Comparison of ENCODE assay signal across 10 cellular contexts in genomic region chr17:28937044-28937729, GRCh38. TPM values are rescaled to one million over a fixed set of nuclear protein-coding genes. Genes with fewer than 3 reads are reported as not detected.
A peak's percentile ranks its signal among the peaks of the same experiment; 100 is the strongest.
DNase-seq lines count a peak whose midpoint lies in the region; ATAC-seq and TF ChIP-seq lines count a peak whose summit lies in the region.
"Had no signal": no experiment of that assay in that cellular context is flagged by ENCODE, and none has a peak within 500 bp of the region (broad histone marks: within the 10 kb centered on the region; RNA-seq: fewer than 3 reads in every experiment).

No MANE protein-coding gene starts in this region.

- H3K36me3 ChIP-seq in CD8-positive, alpha-beta T cell (ENCODE audit: insufficient read depth, low read length), result no peaks in the 10 kb centered on the region
- H3K36me3 ChIP-seq in SK-N-SH (replicated peaks in 1 of 2; ENCODE audit: control insufficient read depth in 1 of 2, insufficient read depth in 2 of 2, low read length in 1 of 2), result peaks cover 14 to 16% of the 10 kb centered on the region in 2 experiments

- no peak for TF ChIP-seq CTCF in CD8-positive, alpha-beta T cell (IDR thresholded peaks at IDR 0.05)
- TF ChIP-seq CTCF in glutamatergic neuron (IDR thresholded peaks at IDR 0.05; ENCODE audit: partially characterized antibody, unreplicated experiment), result no peak
- no peak for TF ChIP-seq CTCF in progenitor cell of endocrine pancreas (IDR thresholded peaks at IDR 0.05; ENCODE audit: unreplicated experiment)
- TF ChIP-seq CTCF in SK-N-SH (IDR thresholded peaks at IDR 0.05), result no peak
- no peak for TF ChIP-seq CTCF in lower leg skin (IDR thresholded peaks at IDR 0.05)

- H3K9ac ChIP-seq in SK-N-SH, result no peak overlapping the region

- H3K4me2 ChIP-seq in SK-N-SH, result no peak overlapping the region

- no peak overlapping the region for H3K4me3 ChIP-seq in CD8-positive, alpha-beta T cell (ENCODE audit: low read depth, low read length)
- no peak overlapping the region for H3K4me3 ChIP-seq in SK-N-SH (ENCODE audit: low read depth in 2 of 2, low read length in 1 of 2)
- H3K4me3 ChIP-seq in lower leg skin (ENCODE audit: low read depth, poor library complexity, severe bottlenecking), result no peak overlapping the region

- peak overlapping the region; percentile 70 for H3K27ac Mint-ChIP-seq in CD8-positive, alpha-beta T cell
- H3K27ac Mint-ChIP-seq in glutamatergic neuron (ENCODE audit: unreplicated experiment) (no peak overlapping the region), progenitor cell of endocrine pancreas (peak overlapping the region; percentile 92)

- peaks cover 100% of the 10 kb centered on the region for H3K79me2 ChIP-seq in SK-N-SH (ENCODE audit: insufficient read depth)

- peaks cover 87% of the 10 kb centered on the region for H3K4me1 Mint-ChIP-seq in CD8-positive, alpha-beta T cell (ENCODE audit: low read depth)
- H3K4me1 Mint-ChIP-seq in glutamatergic neuron (ENCODE audit: low read depth, unreplicated experiment), result peaks cover 40% of the 10 kb centered on the region
- H3K4me1 Mint-ChIP-seq in progenitor cell of endocrine pancreas (ENCODE audit: low read depth), result peaks cover 25% of the 10 kb centered on the region

- CTCF ChIA-PET in CD8-positive, alpha-beta T cell (lab: Charles Lee), result interaction anchor here (0.9 to 1.5 kb wide), 5 partner anchors 10 to 210 kb away, joined by 3 to 4 read pairs (median 4); no protein-coding TSS in a partner anchor
- CTCF ChIA-PET in SK-N-SH (lab: Yijun Ruan, JAX), result interaction anchor here (0.9 to 3.2 kb wide), 10 partner anchors 8 to 187 kb away, joined by 3 to 14 read pairs (median 4); no protein-coding TSS in a partner anchor

- no peak overlapping the region for H3K27ac ChIP-seq in CD8-positive, alpha-beta T cell (ENCODE audit: low read depth, low read length)
- H3K27ac ChIP-seq in SK-N-SH (ENCODE audit: low read depth in 2 of 2, low read length in 1 of 2), result no peak overlapping the region

- H3F3A ChIP-seq in SK-N-SH (replicated peaks; ENCODE audit: insufficient read depth), result no peaks in the 10 kb centered on the region

- H3K36me3 Mint-ChIP-seq in CD8-positive, alpha-beta T cell, result peaks cover 56% of the 10 kb centered on the region
- H3K36me3 Mint-ChIP-seq in glutamatergic neuron (ENCODE audit: unreplicated experiment) (no peaks in the 10 kb centered on the region), progenitor cell of endocrine pancreas (ENCODE audit: insufficient read depth) (peaks cover 5% of the 10 kb centered on the region)

- H3K27me3 Mint-ChIP-seq in CD8-positive, alpha-beta T cell (ENCODE audit: low read depth), result no peaks in the 10 kb centered on the region
- H3K27me3 Mint-ChIP-seq in glutamatergic neuron (ENCODE audit: unreplicated experiment), result peaks cover 3% of the 10 kb centered on the region
- no peaks in the 10 kb centered on the region for H3K27me3 Mint-ChIP-seq in progenitor cell of endocrine pancreas

- DNase-seq in CD8-positive, alpha-beta T cell, result no peak
- DNase-seq in SKM-1 treated with dmso at 0.1 percent for 144 hours (lab: John Stamatoyannopoulos, UW; ENCODE audit: unreplicated experiment) (peak; percentile 62), glutamatergic neuron (no peak), progenitor cell of endocrine pancreas (ENCODE audit: low spot score, unreplicated experiment) (no peak), SK-N-SH (no peak), T1000 (lab: John Stamatoyannopoulos, UW) (no peak), lower leg skin (ENCODE audit: low spot score in 2 of 2) (no peak), 8988T (no peak)
- DNase-seq: NCI-H774; stimulated activated naive CD4-positive, alpha-beta T cell treated with Interleukin-2 at 50 U/mL for 16 hours had no signal

- TF ChIP-seq RAD21 in SK-N-SH (IDR thresholded peaks at IDR 0.05; ENCODE audit: low read length), result no peak

- TF ChIP-seq POLR2A in lower leg skin (IDR thresholded peaks at IDR 0.05), result no peak

- H2AFZ ChIP-seq in SK-N-SH (ENCODE audit: low read depth), result no peak overlapping the region

- no peaks in the 10 kb centered on the region for H3K9me2 ChIP-seq in SK-N-SH

- no peak for TF ChIP-seq EP300 in SK-N-SH (IDR thresholded peaks at IDR 0.05; ENCODE audit: borderline replicate concordance in 1 of 2, low read depth in 1 of 2, low read length in 1 of 2)

- H3K9me3 Mint-ChIP-seq in CD8-positive, alpha-beta T cell, result no peaks in the 10 kb centered on the region
- H3K9me3 Mint-ChIP-seq in glutamatergic neuron (ENCODE audit: unreplicated experiment) (no peaks in the 10 kb centered on the region), progenitor cell of endocrine pancreas (ENCODE audit: low read depth) (no peaks in the 10 kb centered on the region)

- ATAC-seq in CD8-positive, alpha-beta T cell, result no peak

- peaks cover 91% of the 10 kb centered on the region for H4K20me1 ChIP-seq in SK-N-SH (ENCODE audit: insufficient read depth)

- no peak overlapping the region for H3K4me3 Mint-ChIP-seq in CD8-positive, alpha-beta T cell
- H3K4me3 Mint-ChIP-seq in glutamatergic neuron (ENCODE audit: unreplicated experiment), result peak overlapping the region; percentile 55
- no peak overlapping the region for H3K4me3 Mint-ChIP-seq in progenitor cell of endocrine pancreas (ENCODE audit: low read depth)

- peaks cover 46% of the 10 kb centered on the region for H3K4me1 ChIP-seq in CD8-positive, alpha-beta T cell (ENCODE audit: insufficient read depth, low read length)
- H3K4me1 ChIP-seq in SK-N-SH (ENCODE audit: control insufficient read depth in 1 of 2, insufficient read depth in 2 of 2, low read depth in 1 of 2, low read length in 1 of 2), result peaks cover 0 to 26% of the 10 kb centered on the region in 2 experiments; a peak in 2 of 4 replicates

- 92% methylated on average over 5 of the region's 5 CpGs for WGBS in SK-N-SH (ENCODE audit: low lambda C conversion rate)
- 57 to 62% methylated on average over 5 of the region's 5 CpGs for WGBS in lower leg skin, 2 donors

- intact Hi-C loops in CD8-positive, alpha-beta T cell (cut with DNase I, micrococcal nuclease), result no loop called here
- intact Hi-C loops in lower leg skin (cut with DNase I; ENCODE audit: low total_unique reads), result no loop called here

- no peaks in the 10 kb centered on the region for H3K9me3 ChIP-seq in CD8-positive, alpha-beta T cell (ENCODE audit: low read length)
- H3K9me3 ChIP-seq in SK-N-SH, result no peaks in the 10 kb centered on the region

- H3K27me3 ChIP-seq in CD8-positive, alpha-beta T cell (ENCODE audit: insufficient read depth, low read length), result no peaks in the 10 kb centered on the region
- no peaks in the 10 kb centered on the region for H3K27me3 ChIP-seq in SK-N-SH (ENCODE audit: insufficient read depth)

- POLR2A ChIA-PET in CD8-positive, alpha-beta T cell (lab: Charles Lee), result interaction anchor here (1.3 to 6.3 kb wide), 4 partner anchors 11 to 174 kb away, joined by 3 to 44 read pairs (median 8); partner anchors contain the start of genes FLOT2 and PHF12
- POLR2A ChIA-PET in SK-N-SH (lab: Yijun Ruan, JAX), result no interaction called here

TF ChIP-seq in SK-N-SH, 30 proteins besides CTCF, POLR2A, EP300 and RAD21:
- TF ChIP-seq NFIC (IDR thresholded peaks at IDR 0.05; ENCODE audit: borderline replicate concordance), result no peak
- no peak for TF ChIP-seq GABPA (IDR thresholded peaks at IDR 0.05; ENCODE audit: low read depth)
- no peak for TF ChIP-seq MXI1 (IDR thresholded peaks at IDR 0.05; ENCODE audit: low read depth, low read length)
TF ChIP-seq in SK-N-SH: peak in this region for 0.

RNA-seq across cellular contexts. Expression of gene PHF12, which starts 14.1 kb away (rescaled TPM):
- 100 to 1,000 TPM; 294 to 297 TPM for total RNA-seq in CD8-positive, alpha-beta T cell
- total RNA-seq in glutamatergic neuron (ENCODE audit: unreplicated experiment), result 59.8 TPM
- 70.4 and 71.8 TPM in 2 replicates for total RNA-seq in progenitor cell of endocrine pancreas
- 17.8 and 24.0 TPM in 2 replicates for polyA plus RNA-seq in SK-N-SH (2012; rRNA removed)
- 12.2 and 17.3 TPM in 2 replicates for polyA plus RNA-seq in SK-N-SH (2012; cell fraction: cytosol; rRNA removed)
- polyA plus RNA-seq in SK-N-SH (2012; cell fraction: nucleus; rRNA removed), result 53.0 and 68.5 TPM in 2 replicates
- total RNA-seq in lower leg skin, result 10 to 100 TPM; 24.4 to 52.9 (median 42.7) TPM

RNA-seq across cellular contexts. Expression of gene DHRS13, which starts 34.3 kb away (rescaled TPM):
- total RNA-seq in CD8-positive, alpha-beta T cell, result 10 to 100 TPM; 27.3 to 30.9 TPM
- 17.0 TPM for total RNA-seq in glutamatergic neuron (ENCODE audit: unreplicated experiment)
- 22.4 and 25.9 TPM in 2 replicates for total RNA-seq in progenitor cell of endocrine pancreas
- polyA plus RNA-seq in SK-N-SH (2012; rRNA removed), result 7.4 and 7.6 TPM in 2 replicates
- 6.3 and 7.5 TPM in 2 replicates for polyA plus RNA-seq in SK-N-SH (2012; cell fraction: cytosol; rRNA removed)
- 5.2 and 7.9 TPM in 2 replicates for polyA plus RNA-seq in SK-N-SH (2012; cell fraction: nucleus; rRNA removed)
- 10 to 100 TPM; 19.2 to 22.9 (median 19.5) TPM for total RNA-seq in lower leg skin

RNA-seq across cellular contexts. Expression of gene FLOT2, which starts 39.7 kb away (rescaled TPM):
- 10 to 100 TPM; 69.7 to 71.6 TPM for total RNA-seq in CD8-positive, alpha-beta T cell
- 143 TPM for total RNA-seq in glutamatergic neuron (ENCODE audit: unreplicated experiment)
- 125 and 131 TPM in 2 replicates for total RNA-seq in progenitor cell of endocrine pancreas
- 89.8 and 105 TPM in 2 replicates for polyA plus RNA-seq in SK-N-SH (2012; rRNA removed)
- 71.5 and 96.6 TPM in 2 replicates for polyA plus RNA-seq in SK-N-SH (2012; cell fraction: cytosol; rRNA removed)
- 73.5 and 91.2 TPM in 2 replicates for polyA plus RNA-seq in SK-N-SH (2012; cell fraction: nucleus; rRNA removed)
- 100 to 1,000 TPM in 1 of 4 donors, 10 to 100 TPM in 3; 38.7 to 117 (median 45.6) TPM for total RNA-seq in lower leg skin
